Comparison of ENCODE assay signal across 19 cellular contexts in genomic region chr3:49253512-49253911, GRCh38. TPM values are rescaled to one million over a fixed set of nuclear protein-coding genes. Genes with fewer than 3 reads are reported as not detected.
A peak's percentile ranks its signal among the peaks of the same experiment; 100 is the strongest.
DNase-seq lines count a peak whose midpoint lies in the region; ATAC-seq lines count a peak whose summit lies in the region.
"Had no signal": no experiment of that assay in that cellular context is flagged by ENCODE, and none has a peak within 500 bp of the region (broad histone marks: within the 10 kb centered on the region; RNA-seq: fewer than 3 reads in every experiment).

No MANE protein-coding gene starts in this region.

- H3K4me2 ChIP-seq in trophoblast cell (ENCODE audit: low read length) = no peak overlapping the region
- H3K4me2 ChIP-seq: A549, KMS-11 had no signal

- H2AFZ ChIP-seq in trophoblast cell (ENCODE audit: insufficient read depth, low read length, poor library complexity) = no peak overlapping the region

- WGBS in trophoblast cell (ENCODE audit: extremely low coverage, insufficient coverage, insufficient read length) = no CpG with 5 or more reads among the region's 3 CpGs

- H3K27ac Mint-ChIP-seq in T-helper 17 cell = peak overlapping the region; percentile 47
- H3K27ac Mint-ChIP-seq in activated CD8-positive, alpha-beta memory T cell treated with anti-CD3 and anti-CD28 coated beads, Interleukin-2, amount 10 ng/mL, durations not matched to agents 7 days and 5 days = no peak overlapping the region
- H3K27ac Mint-ChIP-seq: CD8-positive, alpha-beta T cell had no signal

- H3K4me1 Mint-ChIP-seq in T-helper 17 cell = no peaks in the 10 kb centered on the region
- peaks cover 3% of the 10 kb centered on the region for H3K4me1 Mint-ChIP-seq in activated CD8-positive, alpha-beta memory T cell treated with anti-CD3 and anti-CD28 coated beads, Interleukin-2, amount 10 ng/mL, durations not matched to agents 7 days and 5 days

- no peaks in the 10 kb centered on the region for H3K27me3 ChIP-seq in trophoblast cell (ENCODE audit: insufficient read depth, low read length)
- H3K27me3 ChIP-seq: BLaER1 treated with 17β-estradiol and CSF1 and Interleukin-3, amounts not matched to agents 10 nM and 100 nM had no signal

- ATAC-seq in T-helper 17 cell = no peak
- no peak for ATAC-seq in activated CD8-positive, alpha-beta memory T cell treated with anti-CD3 and anti-CD28 coated beads, Interleukin-2, amount 10 ng/mL, durations not matched to agents 7 days and 5 days
- ATAC-seq in GM19455 (IDR thresholded peaks at IDR 0.05; ENCODE audit: unreplicated experiment) = no peak
- ATAC-seq: A549; CD8-positive, alpha-beta T cell; GM12878 had no signal

- H3K4me3 Mint-ChIP-seq in T-helper 17 cell = no peak overlapping the region
- no peak overlapping the region for H3K4me3 Mint-ChIP-seq in activated CD8-positive, alpha-beta memory T cell treated with anti-CD3 and anti-CD28 coated beads, Interleukin-2, amount 10 ng/mL, durations not matched to agents 7 days and 5 days
- H3K4me3 Mint-ChIP-seq: CD8-positive, alpha-beta T cell had no signal

- H3K4me3 ChIP-seq in trophoblast cell (ENCODE audit: low read depth, low read length) = no peak overlapping the region
- H3K4me3 ChIP-seq: A549; BLaER1 treated with 17β-estradiol and CSF1 and Interleukin-3, amounts not matched to agents 10 nM and 100 nM; GM12878 had no signal

- DNase-seq in activated effector memory CD4-positive, alpha-beta T cell treated with anti-CD3 and anti-CD28 coated beads, Interleukin-2, amount 50 U/mL, for 16 hours = peak; percentile 9
- DNase-seq in activated effector memory CD4-positive, alpha-beta T cell treated with Interleukin-2 at 50 U/mL for 16 hours = no peak
- no peak for DNase-seq in T-helper 17 cell
- no peak for DNase-seq in trophoblast cell
- no peak for DNase-seq in activated CD8-positive, alpha-beta memory T cell treated with anti-CD3 and anti-CD28 coated beads, Interleukin-2, amount 10 ng/mL, durations not matched to agents 7 days and 5 days
- DNase-seq in SIG-M5 (lab: John Stamatoyannopoulos, UW) = no peak
- DNase-seq: AML-193; Calu3; CD8-positive, alpha-beta T cell; DMS79 treated with DMSO at 0.1 percent for 48 hours; GF-D8; GOT3; H7 had no signal

- no peaks in the 10 kb centered on the region for H3K9me3 ChIP-seq in T-helper 17 cell (ENCODE audit: control insufficient read depth, low read length, poor library complexity, severe bottlenecking)
- no peaks in the 10 kb centered on the region for H3K9me3 ChIP-seq in trophoblast cell (ENCODE audit: insufficient read depth, low read depth, low read length)
- H3K9me3 ChIP-seq: A549; BLaER1 treated with 17β-estradiol and CSF1 and Interleukin-3, amounts not matched to agents 10 nM and 100 nM had no signal

- no peak overlapping the region for H3K9ac ChIP-seq in trophoblast cell (ENCODE audit: low read length)
- H3K9ac ChIP-seq: BLaER1 treated with 17β-estradiol and CSF1 and Interleukin-3, amounts not matched to agents 10 nM and 100 nM; KMS-11 had no signal

- no peaks in the 10 kb centered on the region for H3K79me2 ChIP-seq in trophoblast cell (ENCODE audit: control insufficient read depth, insufficient read depth, low read length, poor library complexity)

- no peak overlapping the region for H4K12ac ChIP-seq in trophoblast cell (ENCODE audit: low read depth, low read length)

- H2BK12ac ChIP-seq in trophoblast cell (ENCODE audit: low read length) = no peak overlapping the region

- H3K9me3 Mint-ChIP-seq in activated CD8-positive, alpha-beta memory T cell treated with anti-CD3 and anti-CD28 coated beads, Interleukin-2, amount 10 ng/mL, durations not matched to agents 7 days and 5 days (ENCODE audit: low read depth) = no peaks in the 10 kb centered on the region
- H3K9me3 Mint-ChIP-seq: CD8-positive, alpha-beta T cell had no signal

- H3K27ac ChIP-seq in trophoblast cell (ENCODE audit: low read depth, low read length) = no peak overlapping the region
- H3K27ac ChIP-seq: 22Rv1, A549, KMS-11 had no signal

- no peaks in the 10 kb centered on the region for H3K36me3 Mint-ChIP-seq in T-helper 17 cell (ENCODE audit: low read depth)
- no peaks in the 10 kb centered on the region for H3K36me3 Mint-ChIP-seq in activated CD8-positive, alpha-beta memory T cell treated with anti-CD3 and anti-CD28 coated beads, Interleukin-2, amount 10 ng/mL, durations not matched to agents 7 days and 5 days
- H3K36me3 Mint-ChIP-seq: CD8-positive, alpha-beta T cell had no signal

- peaks cover 11 to 15% of the 10 kb centered on the region in 2 experiments for H3K4me1 ChIP-seq in trophoblast cell (ENCODE audit: control insufficient read depth in 1 of 2, insufficient read depth in 2 of 2, low read length in 2 of 2)
- H3K4me1 ChIP-seq: A549 had no signal

- H3K18ac ChIP-seq in trophoblast cell (ENCODE audit: low read length) = no peak overlapping the region

- no peaks in the 10 kb centered on the region for H3K36me3 ChIP-seq in trophoblast cell (ENCODE audit: control insufficient read depth in 1 of 2, insufficient read depth in 2 of 2, low read length in 2 of 2)
- H3K36me3 ChIP-seq: BLaER1 treated with 17β-estradiol and CSF1 and Interleukin-3, amounts not matched to agents 10 nM and 100 nM had no signal

- H4K8ac ChIP-seq in trophoblast cell (ENCODE audit: low read depth, low read length) = no peak overlapping the region

- H3K27me3 Mint-ChIP-seq in T-helper 17 cell = no peaks in the 10 kb centered on the region
- H3K27me3 Mint-ChIP-seq in activated CD8-positive, alpha-beta memory T cell treated with anti-CD3 and anti-CD28 coated beads, Interleukin-2, amount 10 ng/mL, durations not matched to agents 7 days and 5 days = peaks cover 7% of the 10 kb centered on the region

- no peak overlapping the region for H2BK5ac ChIP-seq in trophoblast cell (ENCODE audit: low read depth, low read length, poor library complexity)

- no peak overlapping the region for H3K23ac ChIP-seq in trophoblast cell (ENCODE audit: low read length)

- CTCF ChIA-PET in activated CD8-positive, alpha-beta memory T cell treated with anti-CD3 and anti-CD28 coated beads, Interleukin-2, amount 10 ng/mL, durations not matched to agents 7 days and 5 days (lab: Charles Lee) = interaction anchor here (0.6 to 1.1 kb wide), 2 partner anchors 82 to 192 kb away, joined by 3 read pairs; partner anchors contain the start of gene KLHDC8B

- peaks cover 4% of the 10 kb centered on the region for H3K79me1 ChIP-seq in trophoblast cell (ENCODE audit: low read length)

- no peak overlapping the region for H3K14ac ChIP-seq in trophoblast cell (ENCODE audit: low read length)

- H2AK5ac ChIP-seq in trophoblast cell (ENCODE audit: low read length) = no peak overlapping the region

- H4K91ac ChIP-seq in trophoblast cell (ENCODE audit: low read depth, low read length) = no peak overlapping the region

- no peak overlapping the region for H3K4ac ChIP-seq in trophoblast cell (ENCODE audit: low read depth, low read length)

- H2BK120ac ChIP-seq in trophoblast cell (ENCODE audit: insufficient read depth, low read length, poor library complexity) = peak overlapping the region; percentile 17

RNA-seq across cellular contexts. Expression of gene C3orf62, which starts 23.5 kb away (rescaled TPM):
- 10 to 100 TPM in 1 of 2 donors, 1 to 10 TPM in 1; 7.3 to 11.1 TPM for total RNA-seq in T-helper 17 cell
- polyA plus RNA-seq in trophoblast cell (2013) = 3.2 and 3.4 TPM in 2 replicates
- total RNA-seq in activated CD8-positive, alpha-beta memory T cell treated with anti-CD3 and anti-CD28 coated beads, Interleukin-2, amount 10 ng/mL, durations not matched to agents 7 days and 5 days = 1 to 10 TPM; 7.0 to 7.1 TPM
